10 cellular contexts compared by ENCODE assay signal in the genomic region with DNA sequence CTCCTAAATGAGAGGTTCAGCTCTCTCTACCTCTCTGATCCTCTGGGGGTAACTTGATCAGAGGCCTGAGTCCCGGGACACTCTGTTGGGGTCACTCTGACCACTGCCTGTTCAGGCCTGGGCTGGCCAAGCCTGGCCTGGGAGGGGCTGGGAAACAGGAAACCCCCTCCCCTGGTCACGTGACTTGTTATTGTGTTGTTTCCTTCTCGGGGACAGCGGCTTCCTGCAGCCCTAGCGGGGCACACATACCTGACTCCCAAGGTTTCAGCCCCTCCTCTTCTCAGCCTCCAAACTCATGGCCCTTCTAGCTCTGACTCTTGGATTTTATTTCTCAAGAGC. TPM values are rescaled to one million over a fixed set of nuclear protein-coding genes. Genes with fewer than 3 reads are reported as not detected.
DNase-seq lines count a peak whose midpoint lies in the region; TF ChIP-seq lines count a peak whose summit lies in the region.
"Had no signal": no experiment of that assay in that cellular context is flagged by ENCODE, and none has a peak within 500 bp of the region (broad histone marks: within the 10 kb centered on the region; RNA-seq: fewer than 3 reads in every experiment).

A gene with protein sequence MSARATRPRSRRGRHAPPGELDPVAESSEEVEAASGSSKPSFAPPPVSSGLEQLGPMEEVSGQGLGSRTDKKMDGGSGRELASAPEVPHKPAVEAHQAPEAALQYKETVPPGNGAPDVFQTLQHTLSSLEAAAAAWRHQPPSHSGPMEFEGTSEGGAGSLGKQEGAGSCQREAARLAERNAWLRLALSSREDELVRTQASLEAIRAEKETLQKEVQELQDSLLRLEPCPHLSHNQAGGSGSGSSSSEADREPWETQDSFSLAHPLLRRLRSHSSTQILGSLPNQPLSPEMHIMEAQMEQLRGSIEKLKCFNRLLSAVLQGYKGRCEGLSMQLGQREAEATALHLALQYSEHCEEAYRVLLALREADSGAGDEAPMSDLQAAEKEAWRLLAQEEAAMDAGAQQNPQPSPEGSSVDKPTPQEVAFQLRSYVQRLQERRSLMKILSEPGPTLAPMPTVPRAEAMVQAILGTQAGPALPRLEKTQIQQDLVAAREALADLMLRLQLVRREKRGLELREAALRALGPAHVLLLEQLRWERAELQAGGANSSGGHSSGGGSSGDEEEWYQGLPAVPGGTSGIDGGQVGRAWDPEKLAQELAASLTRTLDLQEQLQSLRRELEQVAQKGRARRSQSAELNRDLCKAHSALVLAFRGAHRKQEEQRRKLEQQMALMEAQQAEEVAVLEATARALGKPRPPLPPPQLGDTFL (minus strand): TSS at position 105 of the 339 bp plus-strand sequence. CDS start 446 bp downstream, outside the sequence.

- H2AFZ ChIP-seq in Loucy (ENCODE audit: low read length): peak within 1 kb of the TSS; percentile 50

- no peak for TF ChIP-seq EP300 in stomach (IDR thresholded peaks at IDR 0.05)

- in situ Hi-C loops in brain microvascular endothelial cell (cut with HindIII; ENCODE audit: low pct_ligation_motif_present, low sequenced_read_pairs): no loop called here

- no peaks in the 10 kb centered on the region for H3F3A ChIP-seq in Loucy (ENCODE audit: low read depth)

- no peaks in the 10 kb centered on the region for H4K20me1 ChIP-seq in Loucy (ENCODE audit: insufficient read depth, low read length, poor library complexity, severe bottlenecking)

- intact Hi-C loops in stomach (cut with DNase I; ENCODE audit: low total_unique reads): no loop called here

- peak within 1 kb of the TSS; percentile 23 for H3K9ac ChIP-seq in Loucy (ENCODE audit: low read depth, low read length, poor library complexity, severe bottlenecking)

- no peaks in the 10 kb centered on the region for H3K9me2 ChIP-seq in Loucy (replicated peaks; ENCODE audit: low read depth, low read length)

- TF ChIP-seq POLR2A in stomach (IDR thresholded peaks at IDR 0.05): no peak

- H3K4me1 ChIP-seq in Loucy (ENCODE audit: insufficient read depth, low read length, poor library complexity, severe bottlenecking): peaks cover 8% of the 10 kb centered on the region
- peaks cover 6 to 24% (median 17%) of the 10 kb centered on the region in 4 donors for H3K4me1 ChIP-seq in stomach

- H3K4me3 ChIP-seq in Loucy (ENCODE audit: low read length, poor library complexity, severe bottlenecking) (no peak within 1 kb of the TSS), stomach (peak within 1 kb of the TSS; percentile 13 to 38 (median 28)), brain microvascular endothelial cell (ENCODE audit: low read depth, low read length) (no peak within 1 kb of the TSS)

- H3K79me2 ChIP-seq in Loucy (ENCODE audit: insufficient read depth, low read length): peaks cover 20% of the 10 kb centered on the region

- H3K4me2 ChIP-seq in Loucy (ENCODE audit: low read depth, low read length, poor library complexity, severe bottlenecking): no peak within 1 kb of the TSS

- H3K9me3 ChIP-seq in Loucy (ENCODE audit: insufficient read depth, low read depth, low read length) (peaks cover under 1% of the 10 kb centered on the region; the same call in 1 of the 2 replicates), stomach (peaks cover 0 to 4% (median under 1%) of the 10 kb centered on the region in 4 donors)

- 32 to 48% (median 38%) methylated on average over 5 of the region's 5 CpGs for WGBS in stomach, 5 donors

- no peak for TF ChIP-seq CTCF in Loucy (conservative IDR thresholded peaks at IDR 0.05; ENCODE audit: low read length)
- no peak for TF ChIP-seq CTCF in stomach (IDR thresholded peaks at IDR 0.05)
- no peak for TF ChIP-seq CTCF in brain microvascular endothelial cell (IDR thresholded peaks at IDR 0.05; ENCODE audit: low read depth, low read length, missing control alignments)

- H3K27me3 ChIP-seq in Loucy (ENCODE audit: insufficient read depth, low read length, poor library complexity, severe bottlenecking) (no peaks in the 10 kb centered on the region), stomach (no peaks in the 10 kb centered on the region), brain microvascular endothelial cell (replicated peaks) (no peaks in the 10 kb centered on the region)

- H3K36me3 ChIP-seq in Loucy (ENCODE audit: insufficient read depth, low read length) (no peaks in the 10 kb centered on the region), stomach (peaks cover 0 to 11% (median 11%) of the 10 kb centered on the region in 4 donors), brain microvascular endothelial cell (replicated peaks) (peaks cover 9% of the 10 kb centered on the region)

- peak within 1 kb of the TSS; percentile 64 for H3K27ac ChIP-seq in angular gyrus (ENCODE audit: low read depth, low read length)
- peak within 1 kb of the TSS in 4 of 5 donors; percentile 36 to 55 (median 49) for H3K27ac ChIP-seq in stomach
- no peak within 1 kb of the TSS for H3K27ac ChIP-seq in brain microvascular endothelial cell

- DNase-seq in left kidney (ENCODE audit: low read depth, low spot score) (peak; percentile 44), stomach (no peak), superior temporal gyrus (ENCODE audit: extremely low spot score) (no peak), activated gamma-delta T cell (lab: John Stamatoyannopoulos, UW) (no peak), brain microvascular endothelial cell (no peak)
- DNase-seq: activated T-cell treated with anti-CD3 and anti-CD28 coated beads for 4 hours, DMS79, Kasumi-1 had no signal

RNA-seq across cellular contexts. Expression of the gene that starts here (rescaled TPM):
- total RNA-seq in stomach: 1 to 10 TPM in 3 of 5 donors, not detected in 2; 3.3 to 7.7 (median 4.5) TPM
- polyA plus RNA-seq in stomach: 1 to 10 TPM; 2.1 to 4.1 (median 3.5) TPM

Comparison
In these comparisons a context has a peak if more than half of its experiments do, and no peak if none do; other contexts are left out.
1. H3K4me3 ChIP-seq: peak in stomach (4 of 4); none in Loucy (single experiment) and brain microvascular endothelial cell (single experiment).